Comparison of ENCODE assay signal across 14 cellular contexts in the genomic region with DNA sequence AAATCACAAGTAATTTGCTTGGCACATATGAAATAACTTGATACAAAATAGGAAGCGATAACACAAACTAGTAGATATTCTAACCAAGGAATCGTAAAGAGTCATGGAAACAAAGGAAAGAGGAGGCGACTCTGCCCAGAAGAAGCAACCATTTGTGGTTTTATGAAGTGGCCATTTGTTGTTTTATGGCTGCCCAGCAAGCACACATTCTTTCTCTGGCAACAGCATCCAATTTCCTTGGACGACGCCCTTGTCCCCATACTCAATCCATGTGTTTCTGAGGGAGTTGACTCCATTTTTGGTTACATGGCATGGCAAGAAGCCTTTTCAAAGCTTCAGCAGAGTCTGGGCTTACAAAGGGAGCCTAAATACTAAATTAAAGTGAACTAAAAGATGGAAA.
DNase-seq lines count a peak whose midpoint lies in the region; ATAC-seq lines count a peak whose summit lies in the region.
"Had no signal": no experiment of that assay in that cellular context is flagged by ENCODE, and none has a peak within 500 bp of the region (broad histone marks: within the 10 kb centered on the region; RNA-seq: fewer than 3 reads in every experiment).

No MANE protein-coding gene starts in this region.

- peak overlapping the region; percentile 89 for H3K14ac ChIP-seq in trophoblast cell (ENCODE audit: low read length)

- WGBS in trophoblast cell (ENCODE audit: extremely low coverage, insufficient coverage, insufficient read length) = no CpG with 5 or more reads among the region's 5 CpGs

- POLR2A ChIA-PET in activated CD4-positive, alpha-beta T cell treated with anti-CD3 and anti-CD28 coated beads, Interleukin-2, amount 10 ng/mL, durations not matched to agents 7 days and 5 days (lab: Charles Lee) = no interaction called here

- peak overlapping the region; percentile 49 for H2BK5ac ChIP-seq in trophoblast cell (ENCODE audit: low read depth, low read length, poor library complexity)

- no peak overlapping the region for H3K4me3 ChIP-seq in trophoblast cell (ENCODE audit: low read depth, low read length)

- no peak overlapping the region for H3K9ac ChIP-seq in trophoblast cell (ENCODE audit: low read length)
- H3K9ac ChIP-seq: parathyroid adenoma had no signal

- H3K27ac ChIP-seq in trophoblast cell (ENCODE audit: low read depth, low read length) = no peak overlapping the region
- H3K27ac ChIP-seq: parathyroid adenoma had no signal

- H2BK120ac ChIP-seq in trophoblast cell (ENCODE audit: insufficient read depth, low read length, poor library complexity) = peak overlapping the region; percentile 91

- no peaks in the 10 kb centered on the region for H3K36me3 ChIP-seq in trophoblast cell (ENCODE audit: control insufficient read depth in 1 of 2, insufficient read depth in 2 of 2, low read length in 2 of 2)

- no peaks in the 10 kb centered on the region for H3K9me3 ChIP-seq in trophoblast cell (ENCODE audit: insufficient read depth, low read depth, low read length)

- peaks cover 4% of the 10 kb centered on the region for H3K79me1 ChIP-seq in trophoblast cell (ENCODE audit: low read length)

- no peaks in the 10 kb centered on the region for H3K27me3 ChIP-seq in trophoblast cell (ENCODE audit: insufficient read depth, low read length)

- CTCF ChIA-PET in activated CD4-positive, alpha-beta T cell treated with anti-CD3 and anti-CD28 coated beads, Interleukin-2, amount 10 ng/mL, durations not matched to agents 7 days and 5 days (lab: Charles Lee) = no interaction called here

- H3K27me3 Mint-ChIP-seq in activated CD4-positive, alpha-beta T cell treated with anti-CD3 and anti-CD28 coated beads, Interleukin-2, amount 10 ng/mL, durations not matched to agents 7 days and 5 days = no peaks in the 10 kb centered on the region

- DNase-seq in activated CD4-positive, alpha-beta T cell treated with anti-CD3 and anti-CD28 coated beads, Interleukin-2, amount 10 ng/mL, durations not matched to agents 7 days and 5 days = no peak
- DNase-seq in activated CD4-positive, alpha-beta T cell treated with anti-CD3 and anti-CD28 coated beads, Interleukin-2, amount 50 U/mL, for 48 hours = no peak
- DNase-seq in LoVo (ENCODE audit: low spot score) (peak; percentile 41), astrocyte of the hippocampus (ENCODE audit: low read depth, low spot score) (peak; percentile 19), trophoblast cell (no peak), medulla oblongata (ENCODE audit: extremely low spot score) (no peak)
- DNase-seq: activated CD4-positive, CD25-positive, alpha-beta regulatory T cell treated with anti-CD3 and anti-CD28 coated beads, Interleukin-2, amount 50 U/mL, for 72 hours; DMS 273 treated with DMSO at 0.1 percent for 48 hours; midbrain; NCI-H226 had no signal

- no peak overlapping the region for H4K8ac ChIP-seq in trophoblast cell (ENCODE audit: low read depth, low read length)

- peaks cover 0 to 7% of the 10 kb centered on the region in 2 experiments for H3K4me1 ChIP-seq in trophoblast cell (ENCODE audit: control insufficient read depth in 1 of 2, insufficient read depth in 2 of 2, low read length in 2 of 2)
- H3K4me1 ChIP-seq: parathyroid adenoma had no signal

- peak overlapping the region; percentile 10 for H3K27ac Mint-ChIP-seq in activated CD4-positive, alpha-beta T cell treated with anti-CD3 and anti-CD28 coated beads, Interleukin-2, amount 10 ng/mL, durations not matched to agents 7 days and 5 days

- peaks cover 59% of the 10 kb centered on the region for H3K4me1 Mint-ChIP-seq in activated CD4-positive, alpha-beta T cell treated with anti-CD3 and anti-CD28 coated beads, Interleukin-2, amount 10 ng/mL, durations not matched to agents 7 days and 5 days

- peak overlapping the region; percentile 70 for H4K12ac ChIP-seq in trophoblast cell (ENCODE audit: low read depth, low read length)

- no peak overlapping the region for H2AK5ac ChIP-seq in trophoblast cell (ENCODE audit: low read length)

- H3K4ac ChIP-seq in trophoblast cell (ENCODE audit: low read depth, low read length) = no peak overlapping the region

- peak overlapping the region; percentile 92 for H4K91ac ChIP-seq in trophoblast cell (ENCODE audit: low read depth, low read length)

- ATAC-seq in HG03439 (IDR thresholded peaks at IDR 0.05; ENCODE audit: unreplicated experiment) = no peak
- ATAC-seq in GM19455 (IDR thresholded peaks at IDR 0.05; ENCODE audit: unreplicated experiment) = no peak

- H2BK12ac ChIP-seq in trophoblast cell (ENCODE audit: low read length) = peak overlapping the region; percentile 98

- H3K79me2 ChIP-seq in trophoblast cell (ENCODE audit: control insufficient read depth, insufficient read depth, low read length, poor library complexity) = no peaks in the 10 kb centered on the region
- H3K79me2 ChIP-seq: parathyroid adenoma had no signal

- no peak overlapping the region for H3K4me3 Mint-ChIP-seq in activated CD4-positive, alpha-beta T cell treated with anti-CD3 and anti-CD28 coated beads, Interleukin-2, amount 10 ng/mL, durations not matched to agents 7 days and 5 days
- H3K4me3 Mint-ChIP-seq: activated T-helper 1 cell treated with anti-CD3 and anti-CD28 coated beads, Interleukin-12 subunit alpha, Interleukin-12 subunit beta, Interleukin-2, Interleukin-4 antibody, amounts not matched to agents 30 ng/mL and 10 ng/mL and 1 ng/mL, durations not matched to agents 14 hours and 24 hours and 36 hours had no signal

- peaks cover 4% of the 10 kb centered on the region for H3K36me3 Mint-ChIP-seq in activated CD4-positive, alpha-beta T cell treated with anti-CD3 and anti-CD28 coated beads, Interleukin-2, amount 10 ng/mL, durations not matched to agents 7 days and 5 days (ENCODE audit: low read depth)

- H2AFZ ChIP-seq in trophoblast cell (ENCODE audit: insufficient read depth, low read length, poor library complexity) = no peak overlapping the region
- H2AFZ ChIP-seq: parathyroid adenoma had no signal

- peak overlapping the region; percentile 90 for H3K18ac ChIP-seq in trophoblast cell (ENCODE audit: low read length)

- no peak overlapping the region for H3K4me2 ChIP-seq in trophoblast cell (ENCODE audit: low read length)

- H3K9me3 Mint-ChIP-seq in activated CD4-positive, alpha-beta T cell treated with anti-CD3 and anti-CD28 coated beads, Interleukin-2, amount 10 ng/mL, durations not matched to agents 7 days and 5 days = peaks cover 9% of the 10 kb centered on the region

- H3K23ac ChIP-seq in trophoblast cell (ENCODE audit: low read length) = no peak overlapping the region

Comparison
In these comparisons a context has a peak if more than half of its experiments do, and no peak if none do; other contexts are left out.
1. DNase-seq: peak in LoVo (single experiment) and astrocyte of the hippocampus (single experiment); none in activated CD4-positive, alpha-beta T cell treated with anti-CD3 and anti-CD28 coated beads, Interleukin-2, amount 10 ng/mL, durations not matched to agents 7 days and 5 days (single experiment), activated CD4-positive, alpha-beta T cell treated with anti-CD3 and anti-CD28 coated beads, Interleukin-2, amount 50 U/mL, for 48 hours (0 of 2), trophoblast cell (0 of 2) and medulla oblongata (single experiment).